Comparison of ENCODE assay signal across 8 cellular contexts in genomic region chr10:93745411-93746065, GRCh38. TPM values are rescaled to one million over a fixed set of nuclear protein-coding genes. Genes with fewer than 3 reads are reported as not detected.
A peak's percentile ranks its signal among the peaks of the same experiment; 100 is the strongest.
DNase-seq lines count a peak whose midpoint lies in the region; ATAC-seq, FAIRE-seq and TF ChIP-seq lines count a peak whose summit lies in the region.

No MANE protein-coding gene starts in this region.

- H3K4ac ChIP-seq in mesenchymal stem cell (ENCODE audit: low read depth in 1 of 2, low read length in 2 of 2): peak overlapping the region; percentile 51 to 60

- H4K20me1 ChIP-seq in DND-41 (ENCODE audit: insufficient read depth, low read length) (no peaks in the 10 kb centered on the region), astrocyte (ENCODE audit: insufficient read depth, low read length) (no peaks in the 10 kb centered on the region)

- no peaks in the 10 kb centered on the region for H3K4me1 ChIP-seq in DND-41 (ENCODE audit: insufficient read depth, low read length)
- peaks cover 12% of the 10 kb centered on the region for H3K4me1 ChIP-seq in astrocyte (ENCODE audit: insufficient read depth, low read length)
- peaks cover 8% of the 10 kb centered on the region for H3K4me1 ChIP-seq in mesenchymal stem cell (ENCODE audit: control insufficient read depth, insufficient read depth, low read depth, low read length)
- no peaks in the 10 kb centered on the region for H3K4me1 ChIP-seq in uterus

- H2BK5ac ChIP-seq in mesenchymal stem cell (ENCODE audit: low read depth, low read length, poor library complexity, severe bottlenecking): no peak overlapping the region

- no peak overlapping the region for H3K4me2 ChIP-seq in DND-41 (ENCODE audit: insufficient read depth, low read length)
- H3K4me2 ChIP-seq in astrocyte (ENCODE audit: low read length): no peak overlapping the region
- no peak overlapping the region for H3K4me2 ChIP-seq in mesenchymal stem cell (ENCODE audit: low read length, poor library complexity, severe bottlenecking)

- DNase-seq in DND-41: no peak
- DNase-seq in Kasumi-1 (lab: John Stamatoyannopoulos, UW): peak; percentile 10 to 37
- no peak for DNase-seq in astrocyte (ENCODE audit: low read depth)
- peak; percentile 82 for DNase-seq in mesenchymal stem cell
- no peak for DNase-seq in NCI-H1417 (lab: John Stamatoyannopoulos, UW)
- DNase-seq in activated CD8-positive, alpha-beta T cell treated with anti-CD3 and anti-CD28 coated beads, Interleukin-2, amount 10 ng/mL, durations not matched to agents 7 days and 5 days: no peak
- no peak for DNase-seq in uterus

- no peak overlapping the region for H3K4me3 Mint-ChIP-seq in astrocyte (ENCODE audit: unreplicated experiment)
- H3K4me3 Mint-ChIP-seq in activated CD8-positive, alpha-beta T cell treated with anti-CD3 and anti-CD28 coated beads, Interleukin-2, amount 10 ng/mL, durations not matched to agents 7 days and 5 days: no peak overlapping the region

- TF ChIP-seq CTCF in DND-41 (IDR thresholded peaks at IDR 0.05; ENCODE audit: borderline replicate concordance, extremely low read depth, low read length, poor library complexity, severe bottlenecking): peak; percentile 41
- TF ChIP-seq CTCF in astrocyte (IDR thresholded peaks at IDR 0.05; ENCODE audit: insufficient read depth, low read depth, low read length): peak; percentile 31
- TF ChIP-seq CTCF in uterus (IDR thresholded peaks at IDR 0.05): no peak

- intact Hi-C loops in uterus (cut with DNase I; ENCODE audit: low total_unique reads): no loop called here

- no peak overlapping the region for H2BK120ac ChIP-seq in mesenchymal stem cell (ENCODE audit: low read depth, low read length)

- no peaks in the 10 kb centered on the region for H3K36me3 Mint-ChIP-seq in astrocyte (ENCODE audit: low read depth, unreplicated experiment)
- H3K36me3 Mint-ChIP-seq in activated CD8-positive, alpha-beta T cell treated with anti-CD3 and anti-CD28 coated beads, Interleukin-2, amount 10 ng/mL, durations not matched to agents 7 days and 5 days (ENCODE audit: low read depth): no peaks in the 10 kb centered on the region

- H3K79me1 ChIP-seq in mesenchymal stem cell (replicated peaks; ENCODE audit: low read length, poor library complexity, severe bottlenecking): no peaks in the 10 kb centered on the region

- H4K91ac ChIP-seq in mesenchymal stem cell (ENCODE audit: low read length): no peak overlapping the region

- H3K27ac ChIP-seq in DND-41 (ENCODE audit: low read length) (no peak overlapping the region), astrocyte (ENCODE audit: low read depth, low read length) (no peak overlapping the region), mesenchymal stem cell (ENCODE audit: low read length, poor library complexity, severe bottlenecking) (peak overlapping the region; percentile 19), uterus (no peak overlapping the region)

- H2BK15ac ChIP-seq in mesenchymal stem cell (ENCODE audit: low read depth, poor library complexity, severe bottlenecking): no peak overlapping the region

- peak overlapping the region; percentile 68 to 69 for H3K18ac ChIP-seq in mesenchymal stem cell (ENCODE audit: low read depth in 1 of 2, low read length in 2 of 2)

- WGBS in mesenchymal stem cell: 69% methylated on average over 3 of the region's 9 CpGs

- POLR2A ChIA-PET in activated CD8-positive, alpha-beta T cell treated with anti-CD3 and anti-CD28 coated beads, Interleukin-2, amount 10 ng/mL, durations not matched to agents 7 days and 5 days (lab: Charles Lee): no interaction called here

- H3K9me3 ChIP-seq in DND-41 (ENCODE audit: insufficient read depth, low read length, severe bottlenecking) (no peaks in the 10 kb centered on the region), astrocyte (ENCODE audit: insufficient read depth, low read depth, low read length) (no peaks in the 10 kb centered on the region), mesenchymal stem cell (ENCODE audit: control insufficient read depth, low read length) (no peaks in the 10 kb centered on the region), uterus (no peaks in the 10 kb centered on the region)

- H3K79me2 ChIP-seq in DND-41 (ENCODE audit: insufficient read depth, low read length): no peaks in the 10 kb centered on the region
- no peaks in the 10 kb centered on the region for H3K79me2 ChIP-seq in astrocyte (ENCODE audit: insufficient read depth, low read length)

- CTCF ChIA-PET in activated CD8-positive, alpha-beta T cell treated with anti-CD3 and anti-CD28 coated beads, Interleukin-2, amount 10 ng/mL, durations not matched to agents 7 days and 5 days (lab: Charles Lee): interaction anchor here (1.5 kb wide), 1 partner anchor 71 kb away, joined by 6 read pairs; no protein-coding TSS in a partner anchor

- H2BK12ac ChIP-seq in mesenchymal stem cell (ENCODE audit: low read length in 2 of 2): peak overlapping the region in 1 of 2 experiments; percentile 94

- H3K27ac Mint-ChIP-seq in astrocyte (ENCODE audit: unreplicated experiment): peak overlapping the region; percentile 58
- H3K27ac Mint-ChIP-seq in activated CD8-positive, alpha-beta T cell treated with anti-CD3 and anti-CD28 coated beads, Interleukin-2, amount 10 ng/mL, durations not matched to agents 7 days and 5 days: no peak overlapping the region

- H3K9ac ChIP-seq in DND-41 (ENCODE audit: low read depth, low read length) (no peak overlapping the region), astrocyte (ENCODE audit: low read length) (no peak overlapping the region), mesenchymal stem cell (ENCODE audit: low read length) (no peak overlapping the region)

- H2AK5ac ChIP-seq in mesenchymal stem cell (ENCODE audit: low read length, severe bottlenecking): no peak overlapping the region

- H3K36me3 ChIP-seq in DND-41 (ENCODE audit: insufficient read depth, low read length) (no peaks in the 10 kb centered on the region), astrocyte (ENCODE audit: insufficient read depth, low read length) (no peaks in the 10 kb centered on the region), mesenchymal stem cell (ENCODE audit: control insufficient read depth in 1 of 2, insufficient read depth in 2 of 2, low read depth in 1 of 2, low read length in 2 of 2) (no peaks in the 10 kb centered on the region), uterus (no peaks in the 10 kb centered on the region)

- no peaks in the 10 kb centered on the region for H3K27me3 Mint-ChIP-seq in astrocyte (ENCODE audit: low read depth, unreplicated experiment)
- peaks cover 3% of the 10 kb centered on the region for H3K27me3 Mint-ChIP-seq in activated CD8-positive, alpha-beta T cell treated with anti-CD3 and anti-CD28 coated beads, Interleukin-2, amount 10 ng/mL, durations not matched to agents 7 days and 5 days (ENCODE audit: low read depth)

- ATAC-seq in DND-41 (ENCODE audit: insufficient read depth, low read depth): no peak
- ATAC-seq in activated CD8-positive, alpha-beta T cell treated with anti-CD3 and anti-CD28 coated beads, Interleukin-2, amount 10 ng/mL, durations not matched to agents 7 days and 5 days: no peak
- ATAC-seq in activated CD4-positive, CD25-positive, alpha-beta regulatory T cell treated with anti-CD3 and anti-CD28 coated beads, Interleukin-2, amount 50 U/mL, for 24 hours: no peak

- H4K8ac ChIP-seq in mesenchymal stem cell (ENCODE audit: low read length): peak overlapping the region; percentile 84

- no peak overlapping the region for H2AFZ ChIP-seq in DND-41 (ENCODE audit: low read depth, low read length)
- peak overlapping the region; percentile 6 for H2AFZ ChIP-seq in astrocyte (ENCODE audit: low read depth, low read length)
- peak overlapping the region; percentile 75 for H2AFZ ChIP-seq in mesenchymal stem cell (ENCODE audit: low read depth, low read length)

- peaks cover 5% of the 10 kb centered on the region for H3K4me1 Mint-ChIP-seq in astrocyte (ENCODE audit: low read depth, unreplicated experiment)
- H3K4me1 Mint-ChIP-seq in activated CD8-positive, alpha-beta T cell treated with anti-CD3 and anti-CD28 coated beads, Interleukin-2, amount 10 ng/mL, durations not matched to agents 7 days and 5 days (ENCODE audit: low read depth): no peaks in the 10 kb centered on the region

- H3K9me3 Mint-ChIP-seq in astrocyte (ENCODE audit: unreplicated experiment): no peaks in the 10 kb centered on the region
- H3K9me3 Mint-ChIP-seq in activated CD8-positive, alpha-beta T cell treated with anti-CD3 and anti-CD28 coated beads, Interleukin-2, amount 10 ng/mL, durations not matched to agents 7 days and 5 days (ENCODE audit: insufficient read depth): no peaks in the 10 kb centered on the region

- no peak overlapping the region for H3K23ac ChIP-seq in mesenchymal stem cell (ENCODE audit: low read length in 2 of 2)

- FAIRE-seq in astrocyte (lab: Jason Lieb, UNC): no peak

- H3K27me3 ChIP-seq in DND-41 (ENCODE audit: insufficient read depth, low read length, poor library complexity) (peaks cover 8% of the 10 kb centered on the region), astrocyte (ENCODE audit: insufficient read depth, low read length) (no peaks in the 10 kb centered on the region), mesenchymal stem cell (ENCODE audit: control insufficient read depth in 1 of 2, insufficient read depth in 1 of 2, low read length in 2 of 2) (no peaks in the 10 kb centered on the region), uterus (no peaks in the 10 kb centered on the region)

- TF ChIP-seq POLR2A in uterus (IDR thresholded peaks at IDR 0.05): no peak

- H3K4me3 ChIP-seq in DND-41 (ENCODE audit: low read depth in 1 of 2, low read length in 2 of 2): no peak overlapping the region
- no peak overlapping the region for H3K4me3 ChIP-seq in astrocyte (ENCODE audit: insufficient read depth, low read depth, low read length)
- no peak overlapping the region for H3K4me3 ChIP-seq in mesenchymal stem cell (ENCODE audit: insufficient read depth in 1 of 2, low read depth in 1 of 2, low read length in 2 of 2)
- H3K4me3 ChIP-seq in uterus: no peak overlapping the region

- H3K14ac ChIP-seq in mesenchymal stem cell (ENCODE audit: low read length in 2 of 2): no peak overlapping the region

RNA-seq across cellular contexts. Expression of gene LGI1, which starts 12.2 kb away (rescaled TPM):
- 0.41 and 2.0 TPM in 2 replicates for total RNA-seq in astrocyte
- polyA plus RNA-seq in mesenchymal stem cell (2013, experiment 1 of 2): 9.7 TPM
- 11.1 TPM for polyA plus RNA-seq in mesenchymal stem cell (2013, experiment 2 of 2)
- total RNA-seq in activated CD8-positive, alpha-beta T cell treated with anti-CD3 and anti-CD28 coated beads, Interleukin-2, amount 10 ng/mL, durations not matched to agents 7 days and 5 days: not detected
- 1 to 10 TPM in 1 of 4 donors, not detected in 3; 1.4 TPM for total RNA-seq in uterus

RNA-seq across cellular contexts. Expression of gene FRA10AC1, which starts 43.1 kb away (rescaled TPM):
- total RNA-seq in astrocyte (10.6 and 13.2 TPM in 2 replicates), uterus (10 to 100 TPM in 3 of 4 donors, 1 to 10 TPM in 1; 5.4 to 40.5 (median 17.6) TPM)
- 31.3 TPM for polyA plus RNA-seq in mesenchymal stem cell (2013, experiment 1 of 2)
- 32.4 TPM for polyA plus RNA-seq in mesenchymal stem cell (2013, experiment 2 of 2)
- 1 to 10 TPM; 5.4 to 6.0 TPM for total RNA-seq in activated CD8-positive, alpha-beta T cell treated with anti-CD3 and anti-CD28 coated beads, Interleukin-2, amount 10 ng/mL, durations not matched to agents 7 days and 5 days

Comparison
In these comparisons a context has a peak if more than half of its experiments do, and no peak if none do; other contexts are left out.
1. DNase-seq: peak in Kasumi-1 (2 of 2) and mesenchymal stem cell (single experiment); none in DND-41 (single experiment), astrocyte (single experiment), NCI-H1417 (0 of 3), activated CD8-positive, alpha-beta T cell treated with anti-CD3 and anti-CD28 coated beads, Interleukin-2, amount 10 ng/mL, durations not matched to agents 7 days and 5 days (single experiment) and uterus (0 of 2).
2. CTCF ChIP-seq: peak in DND-41 (single experiment) and astrocyte (single experiment); none in uterus (0 of 4).